Comparison of ENCODE assay signal across 19 cellular contexts in the genomic region with DNA sequence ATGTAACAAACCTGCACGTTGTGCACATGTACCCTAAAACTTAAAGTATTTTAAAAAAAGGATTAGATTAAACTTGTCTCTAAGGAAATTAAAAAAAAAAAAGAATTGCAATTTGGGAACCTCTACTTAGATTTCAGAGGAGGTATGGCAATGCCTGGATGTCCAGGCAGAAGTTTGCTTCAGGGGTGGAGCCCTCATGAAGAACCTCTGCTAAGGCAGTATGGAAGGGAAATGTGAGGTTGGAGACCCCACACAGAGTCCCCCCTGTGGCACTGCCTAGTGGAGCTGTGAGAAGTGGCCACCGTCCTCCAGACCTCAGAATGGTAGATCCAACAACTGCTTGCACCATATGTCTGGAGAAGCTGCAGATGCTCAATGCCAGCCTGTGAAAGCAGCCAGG.
A peak's percentile ranks its signal among the peaks of the same experiment; 100 is the strongest.
DNase-seq lines count a peak whose midpoint lies in the region; ATAC-seq and TF ChIP-seq lines count a peak whose summit lies in the region.
"Had no signal": no experiment of that assay in that cellular context is flagged by ENCODE, and none has a peak within 500 bp of the region (broad histone marks: within the 10 kb centered on the region; RNA-seq: fewer than 3 reads in every experiment).

No MANE protein-coding gene starts in this region.

- 94 to 100% methylated on average over 1 to 2 of the region's 2 CpGs for WGBS in endodermal cell (ENCODE audit: insufficient coverage in 1 of 2, insufficient read length in 1 of 2), 2 experiments

- no peak overlapping the region for H2AFZ ChIP-seq in DND-41 (ENCODE audit: low read depth, low read length)

- peaks cover 84% of the 10 kb centered on the region for H3K9me3 Mint-ChIP-seq in endodermal cell

- no peaks in the 10 kb centered on the region for H3K36me3 Mint-ChIP-seq in endodermal cell (ENCODE audit: low read depth)

- no peaks in the 10 kb centered on the region for H3K4me1 Mint-ChIP-seq in endodermal cell
- H3K4me1 Mint-ChIP-seq: H9 had no signal

- H3K4me3 ChIP-seq in DND-41 (ENCODE audit: low read depth in 1 of 2, low read length in 2 of 2) (no peak overlapping the region), endodermal cell (ENCODE audit: low read length) (peak overlapping the region; percentile 63)
- H3K4me3 ChIP-seq: SK-N-MC had no signal

- H3K9me3 ChIP-seq in DND-41 (ENCODE audit: insufficient read depth, low read length, severe bottlenecking) (peaks cover 16% of the 10 kb centered on the region), endodermal cell (ENCODE audit: control insufficient read depth, low read length) (peaks cover 59% of the 10 kb centered on the region)
- H3K9me3 ChIP-seq: BE2C had no signal

- H3K4me3 Mint-ChIP-seq in endodermal cell: no peak overlapping the region
- H3K4me3 Mint-ChIP-seq: CD4-positive, alpha-beta T cell; H9 had no signal

- no peak overlapping the region for H3K27ac Mint-ChIP-seq in endodermal cell
- H3K27ac Mint-ChIP-seq: CD4-positive, alpha-beta T cell; H9 had no signal

- H3K36me3 ChIP-seq in DND-41 (ENCODE audit: insufficient read depth, low read length) (no peaks in the 10 kb centered on the region), endodermal cell (ENCODE audit: control insufficient read depth, insufficient read depth, low read length) (no peaks in the 10 kb centered on the region)
- H3K36me3 ChIP-seq: BE2C had no signal

- H3K4me1 ChIP-seq in DND-41 (ENCODE audit: insufficient read depth, low read length) (no peaks in the 10 kb centered on the region), endodermal cell (ENCODE audit: control insufficient read depth, insufficient read depth, low read length) (no peaks in the 10 kb centered on the region)
- H3K4me1 ChIP-seq: BE2C had no signal

- H3K9ac ChIP-seq in DND-41 (ENCODE audit: low read depth, low read length): no peak overlapping the region
- no peak overlapping the region for H3K9ac ChIP-seq in endodermal cell (ENCODE audit: extremely low read depth, low read length, poor library complexity, severe bottlenecking)

- H3K4me2 ChIP-seq in DND-41 (ENCODE audit: insufficient read depth, low read length): no peak overlapping the region

- TF ChIP-seq CTCF in DND-41 (IDR thresholded peaks at IDR 0.05; ENCODE audit: borderline replicate concordance, extremely low read depth, low read length, poor library complexity, severe bottlenecking) (no peak), endodermal cell (conservative IDR thresholded peaks at IDR 0.05) (no peak)

- DNase-seq in DMS 273 (lab: John Stamatoyannopoulos, UW; ENCODE audit: unreplicated experiment): peak; percentile 18
- DNase-seq in DMS 273 treated with DMSO at 0.1 percent for 48 hours (lab: John Stamatoyannopoulos, UW): no peak
- DNase-seq in DND-41: peak; percentile 20
- DNase-seq in NCI-H1092 treated with DMSO at 0.1 percent for 48 hours (lab: John Stamatoyannopoulos, UW): peak; percentile 5
- no peak for DNase-seq in endodermal cell
- no peak for DNase-seq in cerebellar nuclear complex (lab: John Stamatoyannopoulos, UW)
- DNase-seq in NCI-H1417 treated with DMSO at 0.1 percent for 48 hours (lab: John Stamatoyannopoulos, UW): no peak
- DNase-seq: BE2C; Calu3; CD4-positive, alpha-beta T cell; H9; NCI-H1436 treated with DMSO at 0.1 percent for 48 hours; NCI-H2081 treated with DMSO at 0.1 percent for 48 hours; NCI-H748 treated with DMSO at 0.1 percent for 48 hours had no signal

- H3K79me2 ChIP-seq in DND-41 (ENCODE audit: insufficient read depth, low read length): no peaks in the 10 kb centered on the region

- H3K27ac ChIP-seq in DND-41 (ENCODE audit: low read length) (no peak overlapping the region), endodermal cell (ENCODE audit: low read depth, low read length) (no peak overlapping the region)
- H3K27ac ChIP-seq: 22Rv1, SK-N-MC had no signal

- H4K20me1 ChIP-seq in DND-41 (ENCODE audit: insufficient read depth, low read length): no peaks in the 10 kb centered on the region

- H3K27me3 Mint-ChIP-seq in endodermal cell (ENCODE audit: insufficient read depth): peaks cover 4% of the 10 kb centered on the region

- H3K27me3 ChIP-seq in DND-41 (ENCODE audit: insufficient read depth, low read length, poor library complexity): no peaks in the 10 kb centered on the region
- H3K27me3 ChIP-seq in endodermal cell (ENCODE audit: control insufficient read depth, insufficient read depth, low read length, poor library complexity, severe bottlenecking): no peaks in the 10 kb centered on the region
- H3K27me3 ChIP-seq: BE2C had no signal

- ATAC-seq in DND-41 (ENCODE audit: insufficient read depth, low read depth): no peak
- ATAC-seq in HG02798 (IDR thresholded peaks at IDR 0.05; ENCODE audit: poor library complexity, unreplicated experiment): no peak
- ATAC-seq: Panc1, Right ventricle myocardium inferior had no signal

Comparison
In these comparisons a context has a peak if more than half of its experiments do, and no peak if none do; other contexts are left out.
1. DNase-seq: peak in DMS 273 (single experiment), DND-41 (single experiment) and NCI-H1092 treated with DMSO at 0.1 percent for 48 hours (single experiment); none in DMS 273 treated with DMSO at 0.1 percent for 48 hours (single experiment), endodermal cell (single experiment), cerebellar nuclear complex (0 of 2) and NCI-H1417 treated with DMSO at 0.1 percent for 48 hours (single experiment).